8 cellular contexts compared by ENCODE assay signal in genomic region chr12:119115296-119115905, GRCh38.
DNase-seq lines count a peak whose midpoint lies in the region; ATAC-seq, FAIRE-seq and TF ChIP-seq lines count a peak whose summit lies in the region.

No MANE protein-coding gene starts in this region.

- ATAC-seq in HG03039 (IDR thresholded peaks at IDR 0.05; ENCODE audit: unreplicated experiment) = no peak

- DNase-seq in COLO829 (ENCODE audit: low spot score) (peak; percentile 47), GM18507 (ENCODE audit: extremely low spot score, insufficient read length, low read depth) (peak; percentile 5), NCI-H226 (peak; percentile 13), astrocyte of the spinal cord (ENCODE audit: low read depth, low spot score) (peak; percentile 20), iPS DF 6.9 (ENCODE audit: low read depth, low spot score) (peak; percentile 61), suprapubic skin (ENCODE audit: low spot score in 2 of 2) (no peak), occipital lobe (lab: John Stamatoyannopoulos, UW) (no peak)

- in situ Hi-C loops in astrocyte of the spinal cord (cut with HindIII; ENCODE audit: low sequenced_read_pairs) = no loop called here

- H3K27me3 ChIP-seq in iPS DF 6.9 (ENCODE audit: control insufficient read depth, insufficient read depth, low read length) (no peaks in the 10 kb centered on the region), suprapubic skin (peaks cover 3% of the 10 kb centered on the region)

- no peaks in the 10 kb centered on the region for H3K36me3 ChIP-seq in iPS DF 6.9 (ENCODE audit: control insufficient read depth, insufficient read depth, low read length)
- H3K36me3 ChIP-seq in suprapubic skin = no peaks in the 10 kb centered on the region

- H3K4me3 ChIP-seq in astrocyte of the spinal cord (ENCODE audit: low read depth, low read length) (no peak overlapping the region), iPS DF 6.9 (ENCODE audit: low read length) (no peak overlapping the region), suprapubic skin (no peak overlapping the region)

- peak; percentile 68 for FAIRE-seq in GM18507 (lab: Jason Lieb, UNC)

- H3K9me3 ChIP-seq in iPS DF 6.9 (ENCODE audit: control insufficient read depth, insufficient read depth, low read length) = no peaks in the 10 kb centered on the region
- no peaks in the 10 kb centered on the region for H3K9me3 ChIP-seq in suprapubic skin

- no peak overlapping the region for H3K27ac ChIP-seq in iPS DF 6.9 (ENCODE audit: low read length)
- no peak overlapping the region for H3K27ac ChIP-seq in suprapubic skin

- no peak for TF ChIP-seq POLR2A in suprapubic skin (IDR thresholded peaks at IDR 0.05)

- TF ChIP-seq EP300 in suprapubic skin (IDR thresholded peaks at IDR 0.05) = no peak

- H3K4me1 ChIP-seq in iPS DF 6.9 (ENCODE audit: control insufficient read depth, insufficient read depth, low read length) = no peaks in the 10 kb centered on the region
- H3K4me1 ChIP-seq in suprapubic skin = no peaks in the 10 kb centered on the region

- WGBS in iPS DF 6.9 (ENCODE audit: insufficient coverage, insufficient read length) = no CpG with 5 or more reads among the region's 2 CpGs
- 24% methylated on average over 2 of the region's 2 CpGs for WGBS in suprapubic skin

- TF ChIP-seq CTCF in astrocyte of the spinal cord (IDR thresholded peaks at IDR 0.05; ENCODE audit: low read depth, low read length) (peak; percentile 73), suprapubic skin (IDR thresholded peaks at IDR 0.05) (peak; percentile 62 to 81)

Comparison
In these comparisons a context has a peak if more than half of its experiments do, and no peak if none do; other contexts are left out.
1. DNase-seq: peak in COLO829 (single experiment), GM18507 (single experiment), NCI-H226 (single experiment), astrocyte of the spinal cord (single experiment) and iPS DF 6.9 (single experiment); none in suprapubic skin (0 of 2) and occipital lobe (single experiment).